Comparison of ENCODE assay signal across 17 cellular contexts in the genomic region with DNA sequence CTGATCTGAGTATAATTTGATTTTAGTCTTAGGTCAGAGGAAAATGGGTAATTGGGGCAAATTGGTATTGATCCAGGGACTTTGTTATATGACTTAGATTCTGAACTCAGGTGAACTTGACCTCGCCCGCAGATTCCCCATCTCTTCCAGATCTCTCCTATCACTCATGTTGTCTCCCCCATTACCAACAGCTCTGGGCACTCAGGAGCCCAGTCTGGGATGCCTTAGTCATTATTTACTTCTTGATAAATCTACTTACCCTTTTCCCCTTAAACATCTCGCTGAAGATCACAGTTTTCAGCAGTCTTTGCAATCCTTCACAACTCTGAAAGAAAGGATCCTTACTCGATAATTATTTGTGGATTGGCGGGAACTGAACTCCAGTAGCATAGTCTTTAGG. TPM values are rescaled to one million over a fixed set of nuclear protein-coding genes. Genes with fewer than 3 reads are reported as not detected.
A peak's percentile ranks its signal among the peaks of the same experiment; 100 is the strongest.
DNase-seq lines count a peak whose midpoint lies in the region; ATAC-seq, FAIRE-seq and TF ChIP-seq lines count a peak whose summit lies in the region.
"Had no signal": no experiment of that assay in that cellular context is flagged by ENCODE, and none has a peak within 500 bp of the region (broad histone marks: within the 10 kb centered on the region; RNA-seq: fewer than 3 reads in every experiment).

No MANE protein-coding gene starts in this region.

- TF ChIP-seq POLR2A in HepG2 (IDR thresholded peaks at IDR 0.05; ENCODE audit: insufficient read depth in 1 of 2, low read depth in 2 of 2, low read length in 2 of 2): no peak
- no peak for TF ChIP-seq POLR2A in right lobe of liver (IDR thresholded peaks at IDR 0.05)

- TF ChIP-seq CTCF in HepG2 (CRISPR knock-in tag; IDR thresholded peaks at IDR 0.05) (no peak), right lobe of liver (IDR thresholded peaks at IDR 0.05) (no peak), mesothelial cell of epicardium (IDR thresholded peaks at IDR 0.05; ENCODE audit: unreplicated experiment) (no peak)

- TF ChIP-seq EP300 in HepG2 (IDR thresholded peaks at IDR 0.05; ENCODE audit: low read depth in 2 of 2, low read length in 2 of 2) (no peak), HepG2 (CRISPR knock-in tag; IDR thresholded peaks at IDR 0.05; ENCODE audit: borderline replicate concordance) (no peak)

- peak overlapping the region; percentile 84; the same call in 1 of the 2 replicates for H3K4me2 ChIP-seq in HepG2 (ENCODE audit: low read depth, low read length)
- H3K4me2 ChIP-seq: BLaER1 treated with 17β-estradiol and CSF1 and Interleukin-3, amounts not matched to agents 10 nM and 100 nM had no signal

- H3K9me3 Mint-ChIP-seq in mesothelial cell of epicardium: no peaks in the 10 kb centered on the region
- H3K9me3 Mint-ChIP-seq in CD8-positive, alpha-beta memory T cell: no peaks in the 10 kb centered on the region
- H3K9me3 Mint-ChIP-seq: CD8-positive, alpha-beta T cell had no signal

- H3K4me1 ChIP-seq in HepG2 (ENCODE audit: insufficient read depth, low read length) (peaks cover 83% of the 10 kb centered on the region), right lobe of liver (peaks cover 0 to 41% (median 8%) of the 10 kb centered on the region in 4 donors)
- H3K4me1 ChIP-seq in CD8-positive, alpha-beta memory T cell (ENCODE audit: insufficient read depth, low read length): no peaks in the 10 kb centered on the region

- in situ Hi-C loops in HepG2 (cut with HindIII; ENCODE audit: extremely low pct_ligation_motif_present, low pct_unique_long_range_greater_than_20kb): no loop called here

- POLR2A ChIA-PET in HepG2 (lab: Yijun Ruan, JAX): interaction anchor here (1.7 to 19.0 kb wide), 4 partner anchors 12 to 166 kb away, joined by 6 to 733 read pairs (median 32); a partner anchor contains a TSS
- POLR2A ChIA-PET in CD8-positive, alpha-beta memory T cell (lab: Charles Lee): no interaction called here

- BruUV-seq in HepG2 (replicated peaks; lab: Mats Ljungman, UMichigan): no TSS peak

- intact Hi-C loops in HepG2 (cut with micrococcal nuclease; ENCODE audit: unreplicated experiment) (no loop called here), right lobe of liver (cut with DNase I) (no loop called here)

- CTCF ChIA-PET in HepG2 (lab: Yijun Ruan, JAX; ENCODE audit: low intra/inter-chr PET ratio, low total read pairs): no interaction called here
- CTCF ChIA-PET in CD8-positive, alpha-beta memory T cell (lab: Charles Lee): no interaction called here

- no peak overlapping the region; a peak in 1 of 6 replicates for H3K4me3 ChIP-seq in HepG2 (replicated peaks in 1 of 3; ENCODE audit: insufficient read depth in 1 of 3, low read depth in 2 of 3, low read length in 3 of 3)
- no peak overlapping the region for H3K4me3 ChIP-seq in right lobe of liver
- H3K4me3 ChIP-seq in MG63: no peak overlapping the region
- H3K4me3 ChIP-seq in CD8-positive, alpha-beta memory T cell (ENCODE audit: low read length): no peak overlapping the region
- H3K4me3 ChIP-seq: BLaER1 treated with 17β-estradiol and CSF1 and Interleukin-3, amounts not matched to agents 10 nM and 100 nM; GM23248; HAP-1 had no signal

- peak overlapping the region; percentile 99 for H3K27ac ChIP-seq in HepG2 (ENCODE audit: extremely low read length, insufficient read depth, low read length)
- no peak overlapping the region for H3K27ac ChIP-seq in right lobe of liver
- no peak overlapping the region for H3K27ac ChIP-seq in CD8-positive, alpha-beta memory T cell (ENCODE audit: low read depth, low read length)
- H3K27ac ChIP-seq: BLaER1 treated with 17β-estradiol and CSF1 and Interleukin-3, amounts not matched to agents 10 nM and 100 nM; GM23248 had no signal

- peaks cover 15% of the 10 kb centered on the region for H3K79me2 ChIP-seq in HepG2 (ENCODE audit: insufficient read depth, low read length)

- H4K20me1 ChIP-seq in HepG2 (ENCODE audit: insufficient read depth, low read length): no peaks in the 10 kb centered on the region
- H4K20me1 ChIP-seq: BLaER1 treated with 17β-estradiol and CSF1 and Interleukin-3, amounts not matched to agents 10 nM and 100 nM had no signal

- H3K4me1 Mint-ChIP-seq in mesothelial cell of epicardium: peaks cover 66% of the 10 kb centered on the region
- no peaks in the 10 kb centered on the region for H3K4me1 Mint-ChIP-seq in CD8-positive, alpha-beta memory T cell
- H3K4me1 Mint-ChIP-seq: B cell had no signal

- WGBS in HepG2 (ENCODE audit: low lambda C conversion rate): 70% methylated on average over 5 of the region's 5 CpGs
- WGBS in right lobe of liver (ENCODE audit: insufficient coverage, low coverage, low lambda C conversion rate, missing lambda C conversion rate): 74% methylated on average over 5 of the region's 5 CpGs

- peak overlapping the region; percentile 73 for H3K27ac Mint-ChIP-seq in mesothelial cell of epicardium
- H3K27ac Mint-ChIP-seq in CD8-positive, alpha-beta memory T cell: no peak overlapping the region
- H3K27ac Mint-ChIP-seq: B cell; CD8-positive, alpha-beta T cell had no signal

- no peak for TF ChIP-seq RAD21 in HepG2 (CRISPR knock-in tag; IDR thresholded peaks at IDR 0.05)

- no peaks in the 10 kb centered on the region for H3K36me3 ChIP-seq in HepG2 (replicated peaks in 1 of 2; ENCODE audit: control insufficient read depth in 1 of 2, insufficient read depth in 2 of 2, low read length in 2 of 2)
- H3K36me3 ChIP-seq in right lobe of liver: no peaks in the 10 kb centered on the region
- no peaks in the 10 kb centered on the region for H3K36me3 ChIP-seq in MG63
- H3K36me3 ChIP-seq in CD8-positive, alpha-beta memory T cell (ENCODE audit: insufficient read depth, low read length): no peaks in the 10 kb centered on the region
- H3K36me3 ChIP-seq: BLaER1 treated with 17β-estradiol and CSF1 and Interleukin-3, amounts not matched to agents 10 nM and 100 nM; HAP-1 had no signal

- DNase-seq in HepG2 (ENCODE audit: low spot score) (no peak), right lobe of liver (no peak), mesothelial cell of epicardium (ENCODE audit: low spot score in 2 of 2, unreplicated experiment in 2 of 2) (no peak), kidney glomerular epithelial cell (lab: John Stamatoyannopoulos, UW) (no peak), MG63 (no peak)
- no peak for DNase-seq in stimulated activated CD4-positive, alpha-beta T cell treated with anti-CD3 and anti-CD28 coated beads, Interleukin-12 subunit alpha, Interleukin-12 subunit beta, amount 100 ng/mL, for 4 hours
- DNase-seq in CD8-positive, alpha-beta memory T cell: no peak
- DNase-seq: 8988T; CD8-positive, alpha-beta T cell; COR-L47; GM23248 had no signal

- H3K9ac ChIP-seq in HepG2 (ENCODE audit: insufficient read depth, low read depth, low read length): peak overlapping the region; percentile 83
- H3K9ac ChIP-seq: BLaER1 treated with 17β-estradiol and CSF1 and Interleukin-3, amounts not matched to agents 10 nM and 100 nM; GM23248 had no signal

- H3K27me3 ChIP-seq in HepG2 (ENCODE audit: control insufficient read depth in 1 of 2, insufficient read depth in 2 of 2, low read length in 2 of 2) (no peaks in the 10 kb centered on the region), right lobe of liver (no peaks in the 10 kb centered on the region), MG63 (no peaks in the 10 kb centered on the region)
- no peaks in the 10 kb centered on the region for H3K27me3 ChIP-seq in CD8-positive, alpha-beta memory T cell (ENCODE audit: insufficient read depth, low read length, poor library complexity, severe bottlenecking)
- H3K27me3 ChIP-seq: BLaER1 treated with 17β-estradiol and CSF1 and Interleukin-3, amounts not matched to agents 10 nM and 100 nM had no signal

- H3K4me3 Mint-ChIP-seq in mesothelial cell of epicardium: no peak overlapping the region
- H3K4me3 Mint-ChIP-seq in CD8-positive, alpha-beta memory T cell: no peak overlapping the region
- H3K4me3 Mint-ChIP-seq: B cell; CD8-positive, alpha-beta T cell had no signal

- no peaks in the 10 kb centered on the region for H3K9me3 ChIP-seq in HepG2 (ENCODE audit: low read length)
- no peaks in the 10 kb centered on the region for H3K9me3 ChIP-seq in right lobe of liver
- H3K9me3 ChIP-seq in MG63: no peaks in the 10 kb centered on the region
- H3K9me3 ChIP-seq in CD8-positive, alpha-beta memory T cell (ENCODE audit: low read length): no peaks in the 10 kb centered on the region
- H3K9me3 ChIP-seq: BLaER1 treated with 17β-estradiol and CSF1 and Interleukin-3, amounts not matched to agents 10 nM and 100 nM; HAP-1 had no signal

- no peaks in the 10 kb centered on the region for H3K27me3 Mint-ChIP-seq in mesothelial cell of epicardium (ENCODE audit: low read depth)
- H3K27me3 Mint-ChIP-seq in CD8-positive, alpha-beta memory T cell: peaks cover 0 to 4% of the 10 kb centered on the region in 2 donors

- no peaks in the 10 kb centered on the region for H3K36me3 Mint-ChIP-seq in mesothelial cell of epicardium
- H3K36me3 Mint-ChIP-seq in CD8-positive, alpha-beta memory T cell: no peaks in the 10 kb centered on the region
- H3K36me3 Mint-ChIP-seq: CD8-positive, alpha-beta T cell had no signal

- ATAC-seq in HepG2: no peak
- no peak for ATAC-seq in right lobe of liver
- ATAC-seq: CD8-positive, alpha-beta T cell had no signal

- FAIRE-seq in HepG2 (lab: Jason Lieb, UNC) (no peak), TTC549 (lab: Jason Lieb, UNC) (peak; percentile 96)
- FAIRE-seq: G401.6, GM12891 had no signal

- no peak overlapping the region for H2AFZ ChIP-seq in HepG2 (ENCODE audit: low read length)
- H2AFZ ChIP-seq: GM23248 had no signal

RNA-seq across cellular contexts. Expression of a gene that starts 19.6 kb away (rescaled TPM):
- total RNA-seq in HepG2 (2016; rRNA removed; fragmentation: Illumina TruSeq; extraction: Trizol): 309 and 372 TPM in 2 replicates
- 103 and 116 TPM in 2 replicates for total RNA-seq in HepG2 (2016; cell fraction: cytosol; rRNA removed; fragmentation: Illumina TruSeq; extraction: Trizol; ENCODE audit: low read depth)
- total RNA-seq in HepG2 (2016; cell fraction: insoluble cytoplasmic fraction; rRNA removed; fragmentation: Illumina TruSeq; extraction: Trizol): 312 and 373 TPM in 2 replicates
- total RNA-seq in HepG2 (2016; cell fraction: membrane; rRNA removed; fragmentation: Illumina TruSeq; extraction: Trizol): 157 and 177 TPM in 2 replicates
- 234 and 240 TPM in 2 replicates for total RNA-seq in HepG2 (2016; cell fraction: nucleus; rRNA removed; fragmentation: Illumina TruSeq; extraction: Trizol)
- polyA plus RNA-seq in HepG2 (2011; rRNA removed): 259 and 279 TPM in 2 replicates
- polyA plus RNA-seq in HepG2 (2011; cell fraction: cytosol; rRNA removed): 170 and 271 TPM in 2 replicates
- 129 and 171 TPM in 2 replicates for polyA plus RNA-seq in HepG2 (2011; cell fraction: nucleus; rRNA removed)
- 561 and 648 TPM in 2 replicates for polyA plus RNA-seq in HepG2 (2012)
- polyA plus RNA-seq in HepG2 (2016; cell fraction: cytosol; fragmentation: Illumina TruSeq; extraction: Trizol; ENCODE audit: low read depth): 80.3 and 85.6 TPM in 2 replicates
- 297 and 326 TPM in 2 replicates for polyA plus RNA-seq in HepG2 (2016; cell fraction: insoluble cytoplasmic fraction; fragmentation: Illumina TruSeq; extraction: Trizol; ENCODE audit: low read depth)
- polyA plus RNA-seq in HepG2 (2016; cell fraction: membrane; fragmentation: Illumina TruSeq; extraction: Trizol; ENCODE audit: low read depth): 111 and 113 TPM in 2 replicates
- 221 and 224 TPM in 2 replicates for polyA plus RNA-seq in HepG2 (2016; cell fraction: nucleus; fragmentation: Illumina TruSeq; extraction: Trizol; ENCODE audit: insufficient read depth, low read depth)
- 14.7 and 77.3 TPM in 2 replicates for polyA minus RNA-seq in HepG2 (2011; rRNA and poly(A)+ RNA removed; ENCODE audit: low replicate concordance)
- 111 and 128 TPM in 2 replicates for polyA minus RNA-seq in HepG2 (2011; cell fraction: cytosol; rRNA and poly(A)+ RNA removed)
- 529 and 697 TPM in 2 replicates for polyA minus RNA-seq in HepG2 (2011; cell fraction: nucleus; rRNA and poly(A)+ RNA removed)
- total RNA-seq in right lobe of liver: 100 to 1,000 TPM in 1 of 6 experiments, 10 to 100 TPM in 5; 47.2 to 101 (median 59.8) TPM
- total RNA-seq in mesothelial cell of epicardium: 14.4 to 18.8 TPM (median 16.9 TPM) in 3 replicates
- not detected in 2 replicates for total RNA-seq in MG63 (2014; rRNA removed; shearing (Covaris generic); ENCODE audit: low replicate concordance)
- total RNA-seq in CD8-positive, alpha-beta memory T cell: under 1 TPM; 0.61 to 0.78 TPM
- not detected for polyA plus RNA-seq in CD8-positive, alpha-beta memory T cell
- total RNA-seq: B cell; CD8-positive, alpha-beta T cell had no signal
